In the genomic region with DNA sequence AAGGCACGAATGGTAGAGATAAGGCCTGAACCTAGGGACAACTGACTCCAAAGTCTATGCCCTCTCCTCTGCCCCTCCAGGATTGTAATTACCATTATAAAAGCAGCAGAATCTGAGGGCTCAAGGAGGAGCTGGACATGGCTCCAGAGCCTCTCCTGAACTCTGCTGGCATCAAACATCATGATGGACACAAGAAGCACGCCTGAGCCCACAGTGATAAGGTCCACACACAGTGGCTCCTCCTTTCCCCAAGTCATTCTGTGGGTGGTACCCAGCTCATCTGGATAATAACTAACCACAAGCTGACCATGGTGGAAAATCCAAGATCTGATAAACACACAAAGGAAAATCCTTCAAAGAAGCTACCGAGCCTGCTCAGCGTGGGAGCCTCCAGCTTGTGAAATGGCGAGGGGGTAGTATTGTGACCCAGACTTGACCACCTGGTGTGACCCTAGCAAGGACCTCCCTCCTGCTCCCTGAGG, we compare ENCODE assay signal across 20 cellular contexts.
DNase-seq lines count a peak whose midpoint lies in the region; ATAC-seq and TF ChIP-seq lines count a peak whose summit lies in the region.
"Had no signal": no experiment of that assay in that cellular context is flagged by ENCODE, and none has a peak within 500 bp of the region (broad histone marks: within the 10 kb centered on the region; RNA-seq: fewer than 3 reads in every experiment).

No MANE protein-coding gene starts in this region.

- H3K4me1 ChIP-seq in endodermal cell (ENCODE audit: control insufficient read depth, insufficient read depth, low read length), result peaks cover 12% of the 10 kb centered on the region
- H3K4me1 ChIP-seq: A549; BE2C; BLaER1 treated with 17β-estradiol and CSF1 and Interleukin-3, amounts not matched to agents 10 nM and 100 nM had no signal

- H3K4me3 Mint-ChIP-seq in natural killer cell treated with Interleukin-12 subunit alpha and Interleukin-12 subunit beta and Interleukin-15 and Interleukin-18, amount 100 ng/mL, for 72 hours, result no peak overlapping the region
- no peak overlapping the region for H3K4me3 Mint-ChIP-seq in natural killer cell
- no peak overlapping the region for H3K4me3 Mint-ChIP-seq in endodermal cell
- no peak overlapping the region for H3K4me3 Mint-ChIP-seq in T-helper 2 cell treated with Interferon-gamma antibody and Interleukin-4, amounts not matched to agents 5 μg/mL and 100 μg/mL, for 36 hours
- H3K4me3 Mint-ChIP-seq: CD14-positive monocyte; CD4-positive, alpha-beta T cell; CD8-positive, alpha-beta memory T cell had no signal

- no peak overlapping the region for H3K4me3 ChIP-seq in endodermal cell (ENCODE audit: low read length)
- H3K4me3 ChIP-seq: A549; BLaER1 treated with 17β-estradiol and CSF1 and Interleukin-3, amounts not matched to agents 10 nM and 100 nM; GM23248 had no signal

- H3K27ac Mint-ChIP-seq in natural killer cell treated with Interleukin-12 subunit alpha and Interleukin-12 subunit beta and Interleukin-15 and Interleukin-18, amount 100 ng/mL, for 72 hours, result no peak overlapping the region
- H3K27ac Mint-ChIP-seq in natural killer cell, result no peak overlapping the region
- H3K27ac Mint-ChIP-seq in endodermal cell, result no peak overlapping the region
- no peak overlapping the region for H3K27ac Mint-ChIP-seq in T-helper 2 cell treated with Interferon-gamma antibody and Interleukin-4, amounts not matched to agents 5 μg/mL and 100 μg/mL, for 36 hours
- H3K27ac Mint-ChIP-seq: CD14-positive monocyte; CD4-positive, alpha-beta T cell had no signal

- no peak overlapping the region for H3K9ac ChIP-seq in endodermal cell (ENCODE audit: extremely low read depth, low read length, poor library complexity, severe bottlenecking)
- H3K9ac ChIP-seq: BLaER1 treated with 17β-estradiol and CSF1 and Interleukin-3, amounts not matched to agents 10 nM and 100 nM; GM23248 had no signal

- no peaks in the 10 kb centered on the region for H3K9me3 ChIP-seq in endodermal cell (ENCODE audit: control insufficient read depth, low read length)
- H3K9me3 ChIP-seq: A549; BE2C; BLaER1 treated with 17β-estradiol and CSF1 and Interleukin-3, amounts not matched to agents 10 nM and 100 nM had no signal

- H3K4me1 Mint-ChIP-seq in natural killer cell treated with Interleukin-12 subunit alpha and Interleukin-12 subunit beta and Interleukin-15 and Interleukin-18, amount 100 ng/mL, for 72 hours (ENCODE audit: low read depth in 2 of 2), result peaks cover 9 to 23% of the 10 kb centered on the region in 2 donors
- H3K4me1 Mint-ChIP-seq in natural killer cell (peaks cover 12% of the 10 kb centered on the region in 2 donors), endodermal cell (peaks cover 13% of the 10 kb centered on the region)
- H3K4me1 Mint-ChIP-seq in T-helper 2 cell treated with Interferon-gamma antibody and Interleukin-4, amounts not matched to agents 5 μg/mL and 100 μg/mL, for 36 hours (ENCODE audit: low read depth), result no peaks in the 10 kb centered on the region
- H3K4me1 Mint-ChIP-seq: CD14-positive monocyte; CD8-positive, alpha-beta memory T cell had no signal

- peak; percentile 18 for DNase-seq in natural killer cell treated with Interleukin-12 subunit alpha and Interleukin-12 subunit beta and Interleukin-15 and Interleukin-18, amount 100 ng/mL, for 72 hours (ENCODE audit: low spot score)
- DNase-seq in natural killer cell (no peak), endodermal cell (peak; percentile 67), NCI-H187 (lab: John Stamatoyannopoulos, UW) (no peak)
- DNase-seq in T-helper 2 cell treated with Interferon-gamma antibody and Interleukin-4, amounts not matched to agents 5 μg/mL and 100 μg/mL, for 36 hours (ENCODE audit: low spot score), result no peak
- DNase-seq: 8988T; ACHN; AML-193; BE2C; CD4-positive, alpha-beta T cell; CD8-positive, alpha-beta memory T cell; DMS 273 treated with DMSO at 0.1 percent for 48 hours; DMS79; GM23248; H7; HCEC 1CT had no signal

- 73 to 78% methylated on average over 1 to 5 of the region's 5 CpGs for WGBS in endodermal cell (ENCODE audit: insufficient coverage in 1 of 2, insufficient read length in 1 of 2), 2 experiments

- ATAC-seq in natural killer cell treated with Interleukin-12 subunit alpha and Interleukin-12 subunit beta and Interleukin-15 and Interleukin-18, amount 100 ng/mL, for 72 hours, result no peak
- no peak for ATAC-seq in natural killer cell
- ATAC-seq: A549 had no signal

- H3K27ac ChIP-seq in endodermal cell (ENCODE audit: low read depth, low read length), result no peak overlapping the region
- H3K27ac ChIP-seq: A549; BLaER1 treated with 17β-estradiol and CSF1 and Interleukin-3, amounts not matched to agents 10 nM and 100 nM; GM23248 had no signal

- H3K27me3 Mint-ChIP-seq in natural killer cell treated with Interleukin-12 subunit alpha and Interleukin-12 subunit beta and Interleukin-15 and Interleukin-18, amount 100 ng/mL, for 72 hours, result no peaks in the 10 kb centered on the region
- H3K27me3 Mint-ChIP-seq in natural killer cell (ENCODE audit: low read depth in 2 of 2) (no peaks in the 10 kb centered on the region), endodermal cell (ENCODE audit: insufficient read depth) (no peaks in the 10 kb centered on the region)
- peaks cover 7% of the 10 kb centered on the region for H3K27me3 Mint-ChIP-seq in T-helper 2 cell treated with Interferon-gamma antibody and Interleukin-4, amounts not matched to agents 5 μg/mL and 100 μg/mL, for 36 hours (ENCODE audit: low read depth)
- H3K27me3 Mint-ChIP-seq: CD4-positive, alpha-beta T cell; CD8-positive, alpha-beta memory T cell had no signal

- H3K9me3 Mint-ChIP-seq in natural killer cell treated with Interleukin-12 subunit alpha and Interleukin-12 subunit beta and Interleukin-15 and Interleukin-18, amount 100 ng/mL, for 72 hours, result no peaks in the 10 kb centered on the region
- no peaks in the 10 kb centered on the region for H3K9me3 Mint-ChIP-seq in natural killer cell
- no peaks in the 10 kb centered on the region for H3K9me3 Mint-ChIP-seq in endodermal cell
- no peaks in the 10 kb centered on the region for H3K9me3 Mint-ChIP-seq in T-helper 2 cell treated with Interferon-gamma antibody and Interleukin-4, amounts not matched to agents 5 μg/mL and 100 μg/mL, for 36 hours
- H3K9me3 Mint-ChIP-seq: CD14-positive monocyte; CD4-positive, alpha-beta T cell; CD8-positive, alpha-beta memory T cell had no signal

- H3K27me3 ChIP-seq in endodermal cell (ENCODE audit: control insufficient read depth, insufficient read depth, low read length, poor library complexity, severe bottlenecking), result no peaks in the 10 kb centered on the region
- H3K27me3 ChIP-seq: BE2C; BLaER1 treated with 17β-estradiol and CSF1 and Interleukin-3, amounts not matched to agents 10 nM and 100 nM had no signal

- no peaks in the 10 kb centered on the region for H3K36me3 ChIP-seq in endodermal cell (ENCODE audit: control insufficient read depth, insufficient read depth, low read length)
- H3K36me3 ChIP-seq: BE2C; BLaER1 treated with 17β-estradiol and CSF1 and Interleukin-3, amounts not matched to agents 10 nM and 100 nM had no signal

- TF ChIP-seq CTCF in natural killer cell (IDR thresholded peaks at IDR 0.05) (no peak), endodermal cell (conservative IDR thresholded peaks at IDR 0.05) (no peak)

- intact Hi-C loops in natural killer cell (cut with micrococcal nuclease), result no loop called here

- no peaks in the 10 kb centered on the region for H3K36me3 Mint-ChIP-seq in natural killer cell treated with Interleukin-12 subunit alpha and Interleukin-12 subunit beta and Interleukin-15 and Interleukin-18, amount 100 ng/mL, for 72 hours
- H3K36me3 Mint-ChIP-seq in natural killer cell, result no peaks in the 10 kb centered on the region
- no peaks in the 10 kb centered on the region for H3K36me3 Mint-ChIP-seq in endodermal cell (ENCODE audit: low read depth)
- no peaks in the 10 kb centered on the region for H3K36me3 Mint-ChIP-seq in T-helper 2 cell treated with Interferon-gamma antibody and Interleukin-4, amounts not matched to agents 5 μg/mL and 100 μg/mL, for 36 hours (ENCODE audit: low read depth)
- H3K36me3 Mint-ChIP-seq: CD14-positive monocyte had no signal

TF ChIP-seq in PFSK-1, 5 proteins besides CTCF, POLR2A, EP300 and RAD21:
- TF ChIP-seq POLR2AphosphoS5 (IDR thresholded peaks at IDR 0.05; ENCODE audit: low read depth, low read length) (0 out of 2 replicates have a peak, but pooled peaks have one; percentile 21), FOXP2 (optimal IDR thresholded peaks at IDR 0.05; ENCODE audit: borderline replicate concordance, extremely low read depth, extremely low read length, insufficient read depth) (no peak)

Comparison
In these comparisons a context has a peak if more than half of its experiments do, and no peak if none do; other contexts are left out.
1. DNase-seq: peak in natural killer cell treated with Interleukin-12 subunit alpha and Interleukin-12 subunit beta and Interleukin-15 and Interleukin-18, amount 100 ng/mL, for 72 hours (single experiment) and endodermal cell (single experiment); none in natural killer cell (single experiment), NCI-H187 (0 of 2) and T-helper 2 cell treated with Interferon-gamma antibody and Interleukin-4, amounts not matched to agents 5 μg/mL and 100 μg/mL, for 36 hours (single experiment).